9 cellular contexts compared by ENCODE assay signal in the genomic region with DNA sequence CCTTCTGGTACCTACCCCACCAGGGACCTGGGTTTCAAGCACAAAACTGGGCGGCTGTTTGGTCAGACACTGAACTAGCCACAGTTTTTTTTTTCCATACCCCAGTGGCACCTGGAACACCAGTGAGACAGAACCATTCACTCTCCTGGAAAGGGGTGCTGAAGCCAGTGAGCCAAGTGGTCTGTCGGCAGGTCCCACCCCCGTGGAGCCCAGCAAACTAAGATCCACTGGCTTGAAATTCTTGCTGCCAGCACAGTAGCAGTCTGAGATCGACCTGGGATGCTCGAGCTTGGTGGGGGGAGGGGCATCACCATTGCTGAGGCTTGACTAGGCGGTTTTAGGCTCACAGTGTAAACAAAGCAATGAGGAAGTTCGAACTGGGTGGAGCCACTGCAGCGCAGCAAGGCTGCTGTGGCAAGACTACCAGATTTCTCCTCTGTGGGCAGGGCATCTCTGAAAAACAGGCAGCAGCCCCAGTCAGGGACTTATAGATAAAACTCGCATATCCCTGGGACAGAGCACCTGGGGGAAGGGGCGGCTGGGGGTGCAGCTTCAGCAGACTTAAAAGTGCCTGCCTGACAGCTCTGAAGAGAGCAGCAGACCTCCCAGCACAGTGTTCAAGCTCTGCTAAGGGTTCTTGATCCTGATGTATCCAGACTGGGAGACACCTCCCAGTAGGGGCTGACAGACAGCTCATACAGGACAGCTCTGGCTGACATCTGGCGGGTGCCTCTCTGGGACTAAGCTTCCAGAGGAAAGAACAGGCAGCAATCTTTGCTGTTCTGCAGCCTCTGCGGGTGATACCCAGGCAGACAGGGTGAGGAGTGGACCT.
A peak's percentile ranks its signal among the peaks of the same experiment; 100 is the strongest.
DNase-seq lines count a peak whose midpoint lies in the region; ATAC-seq and TF ChIP-seq lines count a peak whose summit lies in the region.
"Had no signal": no experiment of that assay in that cellular context is flagged by ENCODE, and none has a peak within 500 bp of the region (broad histone marks: within the 10 kb centered on the region; RNA-seq: fewer than 3 reads in every experiment).

No MANE protein-coding gene starts in this region.

- intact Hi-C loops in dorsolateral prefrontal cortex (cut with DNase I): no loop called here

- no peak for TF ChIP-seq CTCF in dorsolateral prefrontal cortex (IDR thresholded peaks at IDR 0.05 in 54 of 56, conservative IDR thresholded peaks at IDR 0.05 in 2 of 56; ENCODE audit: low read depth in 1 of 56, partially characterized antibody in 56 of 56)

- ATAC-seq in GM18502 (IDR thresholded peaks at IDR 0.05; ENCODE audit: poor library complexity, unreplicated experiment) (peak; percentile 76), HG03439 (IDR thresholded peaks at IDR 0.05; ENCODE audit: unreplicated experiment) (no peak)

- DNase-seq in LoVo (ENCODE audit: low spot score): peak; percentile 42
- DNase-seq in SW480 (ENCODE audit: low spot score): peak; percentile 8
- peak; percentile 20 for DNase-seq in kidney tubule cell (ENCODE audit: low spot score)
- no peak for DNase-seq in dorsolateral prefrontal cortex
- no peak for DNase-seq in activated naive CD4-positive, alpha-beta T cell treated with Interleukin-2 at 50 U/mL for 16 hours
- DNase-seq in activated CD4-positive, CD25-positive, alpha-beta regulatory T cell (lab: John Stamatoyannopoulos, UW): no peak
- DNase-seq: NK-92 treated with Interleukin-12 subunit alpha and Interleukin-12 subunit beta, amount 100 ng/mL, for 24 hours had no signal

- peaks cover 0 to 3% (median 0%) of the 10 kb centered on the region in 45 donors for H3K27me3 ChIP-seq in dorsolateral prefrontal cortex

- H3K27ac ChIP-seq in dorsolateral prefrontal cortex: no peak overlapping the region

- no peak overlapping the region for H3K4me3 ChIP-seq in dorsolateral prefrontal cortex

Comparison
In these comparisons a context has a peak if more than half of its experiments do, and no peak if none do; other contexts are left out.
1. DNase-seq: peak in LoVo (single experiment), SW480 (single experiment) and kidney tubule cell (single experiment); none in dorsolateral prefrontal cortex (0 of 10), activated naive CD4-positive, alpha-beta T cell treated with Interleukin-2 at 50 U/mL for 16 hours (single experiment) and activated CD4-positive, CD25-positive, alpha-beta regulatory T cell (0 of 4).